Comparison of ENCODE assay signal across 9 cellular contexts in genomic region chr12:43805857-43806736, GRCh38. TPM values are rescaled to one million over a fixed set of nuclear protein-coding genes. Genes with fewer than 3 reads are reported as not detected.
DNase-seq lines count a peak whose midpoint lies in the region; ATAC-seq, FAIRE-seq and TF ChIP-seq lines count a peak whose summit lies in the region.
"Had no signal": no experiment of that assay in that cellular context is flagged by ENCODE, and none has a peak within 500 bp of the region (broad histone marks: within the 10 kb centered on the region; RNA-seq: fewer than 3 reads in every experiment).

Gene TWF1, minus strand, starts transcription at chr12:43806317. Its CDS starts 72 bp downstream, at chr12:43806245.

- FAIRE-seq in keratinocyte (lab: Jason Lieb, UNC), result peak; percentile 60
- FAIRE-seq: colon had no signal

- peaks cover 18% of the 10 kb centered on the region for H3K4me1 ChIP-seq in keratinocyte (ENCODE audit: control insufficient read depth, extremely low read depth, insufficient read depth, low read length)

- H4K20me1 ChIP-seq in keratinocyte (ENCODE audit: control insufficient read depth, extremely low read depth, insufficient read depth, low read length), result peaks cover 5% of the 10 kb centered on the region

- no peaks in the 10 kb centered on the region for H3K9me1 ChIP-seq in keratinocyte (ENCODE audit: control insufficient read depth, extremely low read depth, insufficient read depth, low read length)

- ATAC-seq in GM18867 (IDR thresholded peaks at IDR 0.05; ENCODE audit: unreplicated experiment) (peak; percentile 96), HG03097 (IDR thresholded peaks at IDR 0.05; ENCODE audit: low FRiP score, unreplicated experiment) (peak; percentile 98)

- H3K36me3 ChIP-seq in keratinocyte (ENCODE audit: control insufficient read depth in 2 of 2, extremely low read depth in 1 of 2, insufficient read depth in 2 of 2, low read length in 2 of 2), result peaks cover 2 to 6% of the 10 kb centered on the region in 2 experiments

- dilution Hi-C loops in keratinocyte (cut with MboI; ENCODE audit: extremely low pct_ligation_motif_present, low sequenced_read_pairs), result no loop called here

- peak within 1 kb of the TSS; percentile 93 for H3K27ac ChIP-seq in keratinocyte (ENCODE audit: control insufficient read depth, insufficient read depth, low read length)

- peak; percentile 93 for DNase-seq in AG08395 (ENCODE audit: low spot score)
- DNase-seq in NCI-H2227 (lab: John Stamatoyannopoulos, UW; ENCODE audit: unreplicated experiment), result peak; percentile 84
- peak; percentile 76 for DNase-seq in activated CD4-positive, CD25-positive, alpha-beta regulatory T cell treated with anti-CD3 and anti-CD28 coated beads, Interleukin-2, amount 50 U/mL, for 16 hours (ENCODE audit: low read depth, low spot score)
- peak; percentile 86 for DNase-seq in central memory CD4-positive, alpha-beta T cell
- DNase-seq in keratinocyte (ENCODE audit: low read depth, low spot score), result no peak
- peak; percentile 63 to 82 for DNase-seq in stimulated activated CD4-positive, alpha-beta T cell treated with anti-CD3 and anti-CD28 coated beads, Interleukin-15, amount 100 ng/mL, for 1 hour (ENCODE audit: low read depth in 1 of 2, low spot score in 1 of 2)

- peak within 1 kb of the TSS; percentile 99 to 100 (median 99) for H3K4me3 ChIP-seq in keratinocyte (ENCODE audit: control insufficient read depth in 2 of 3, extremely low read depth in 1 of 3, insufficient read depth in 2 of 3, low read depth in 1 of 3, low read length in 3 of 3)

- no peaks in the 10 kb centered on the region for H3K9me3 ChIP-seq in keratinocyte (ENCODE audit: control insufficient read depth, low read depth, low read length)

- H3K79me2 ChIP-seq in keratinocyte (ENCODE audit: control insufficient read depth, insufficient read depth, low read length), result peaks cover 33% of the 10 kb centered on the region

- H3K4me2 ChIP-seq in keratinocyte (ENCODE audit: control insufficient read depth, extremely low read depth, insufficient read depth, low read depth, low read length), result peak within 1 kb of the TSS; percentile 92

- peak within 1 kb of the TSS; percentile 91 for H2AFZ ChIP-seq in keratinocyte (ENCODE audit: control insufficient read depth, low read length)

- peak; percentile 15 to 34 (median 31) for TF ChIP-seq CTCF in keratinocyte (optimal IDR thresholded peaks at IDR 0.05 in 1 of 3, IDR thresholded peaks at IDR 0.05 in 1 of 3, conservative IDR thresholded peaks at IDR 0.05 in 1 of 3; ENCODE audit: extremely low read depth in 1 of 3, insufficient read depth in 2 of 3, low read length in 3 of 3)

- peak within 1 kb of the TSS; percentile 96 for H3K9ac ChIP-seq in keratinocyte (ENCODE audit: control insufficient read depth, extremely low read depth, insufficient read depth, low read length)

- H3K27me3 ChIP-seq in keratinocyte (ENCODE audit: control insufficient read depth, extremely low read depth, insufficient read depth, low read length), result no peaks in the 10 kb centered on the region

RNA-seq across cellular contexts. Expression of gene TWF1, which starts in this region (rescaled TPM):
- polyA plus RNA-seq in keratinocyte, result 81.4 to 167 TPM (median 96.2 TPM) in 3 replicates
- 139 TPM for polyA plus RNA-seq in keratinocyte (2011; ENCODE audit: low read depth)
- polyA plus RNA-seq in keratinocyte (2011; cell fraction: cytosol; rRNA removed), result 85.2 and 182 TPM in 2 replicates
- polyA plus RNA-seq in keratinocyte (2011; cell fraction: nucleus; rRNA removed), result 45.1 and 50.5 TPM in 2 replicates
- polyA plus RNA-seq in keratinocyte (2012; ENCODE audit: low replicate concordance), result 63.1 and 94.4 TPM in 2 replicates
- polyA minus RNA-seq in keratinocyte, result 12.9 to 112 TPM (median 49.8 TPM) in 3 replicates
- 121 TPM for polyA minus RNA-seq in keratinocyte (2011; cell fraction: cytosol; rRNA and poly(A)+ RNA removed)
- polyA minus RNA-seq in keratinocyte (2011; cell fraction: nucleus; rRNA and poly(A)+ RNA removed), result 19.5 and 37.6 TPM in 2 replicates
